ENCODE assay signal across 1 cellular context in genomic region chr15:66898656-66899402, GRCh38.
TF ChIP-seq lines count a peak whose summit lies in the region.

No MANE protein-coding gene starts in this region.

TF ChIP-seq in GM23338, 12 proteins besides CTCF, POLR2A, EP300 and RAD21 (continued from another document):
- TF ChIP-seq REST (IDR thresholded peaks at IDR 0.05; ENCODE audit: unreplicated experiment), result no peak
TF ChIP-seq in GM23338: peak in this region for 0.
